In genomic region chr9:21974230-21974541, GRCh38 we compare ENCODE assay signal across 8 cellular contexts.
A peak's percentile ranks its signal among the peaks of the same experiment; 100 is the strongest.
DNase-seq lines count a peak whose midpoint lies in the region; ATAC-seq and TF ChIP-seq lines count a peak whose summit lies in the region.
"Had no signal": no experiment of that assay in that cellular context is flagged by ENCODE, and none has a peak within 500 bp of the region (broad histone marks: within the 10 kb centered on the region; RNA-seq: fewer than 3 reads in every experiment).

No MANE protein-coding gene starts in this region.

- peaks cover under 1 to 2% of the 10 kb centered on the region in 2 donors for H3K9me3 Mint-ChIP-seq in effector memory CD8-positive, alpha-beta T cell

- no peaks in the 10 kb centered on the region for H3K79me2 ChIP-seq in parathyroid adenoma

- DNase-seq in GM06990 (ENCODE audit: extremely low read depth, insufficient read length): no peak
- DNase-seq in NCI-H2107 treated with DMSO at 0.1 percent for 48 hours (lab: John Stamatoyannopoulos, UW; ENCODE audit: unreplicated experiment): peak; percentile 56
- no peak for DNase-seq in effector memory CD8-positive, alpha-beta T cell
- DNase-seq in activated gamma-delta T cell (lab: John Stamatoyannopoulos, UW): no peak
- no peak for DNase-seq in NCI-H2171 (lab: John Stamatoyannopoulos, UW)
- DNase-seq: foreskin melanocyte had no signal

- no peak overlapping the region for H3K27ac ChIP-seq in parathyroid adenoma

- peaks cover 20% of the 10 kb centered on the region for H3K36me3 Mint-ChIP-seq in effector memory CD8-positive, alpha-beta T cell (ENCODE audit: insufficient read depth)

- peak overlapping the region; percentile 51 for H3K4me2 ChIP-seq in parathyroid adenoma (ENCODE audit: low read length)

- peaks cover 89 to 100% of the 10 kb centered on the region in 2 donors for H3K27me3 Mint-ChIP-seq in effector memory CD8-positive, alpha-beta T cell

- no peak for TF ChIP-seq CTCF in GM06990 (IDR thresholded peaks at IDR 0.05; ENCODE audit: insufficient read depth, low read length, poor library complexity, severe bottlenecking)
- no peak for TF ChIP-seq CTCF in parathyroid adenoma (IDR thresholded peaks at IDR 0.05)

- peak overlapping the region; percentile 5 to 42 for H3K27ac Mint-ChIP-seq in effector memory CD8-positive, alpha-beta T cell

- H3K4me3 ChIP-seq in GM06990 (replicated peaks; ENCODE audit: low read depth, low read length) (peak overlapping the region; percentile 64), parathyroid adenoma (ENCODE audit: low read depth, low read length) (no peak overlapping the region)

- H3K4me1 ChIP-seq in parathyroid adenoma: no peaks in the 10 kb centered on the region

- H3K4me1 Mint-ChIP-seq in effector memory CD8-positive, alpha-beta T cell (ENCODE audit: low read depth in 2 of 2): peaks cover 19 to 26% of the 10 kb centered on the region in 2 donors

- H3K27me3 ChIP-seq in GM06990 (replicated peaks; ENCODE audit: control insufficient read depth, insufficient read depth, low read length) (no peaks in the 10 kb centered on the region), parathyroid adenoma (ENCODE audit: control insufficient read depth, insufficient read depth, low read length) (peaks cover 19% of the 10 kb centered on the region)

- H3K9ac ChIP-seq in parathyroid adenoma: no peak overlapping the region

- H3K9me3 ChIP-seq in parathyroid adenoma (ENCODE audit: control insufficient read depth, low read length): no peaks in the 10 kb centered on the region

- peak overlapping the region; percentile 83 to 84 for H3K4me3 Mint-ChIP-seq in effector memory CD8-positive, alpha-beta T cell

- H2AFZ ChIP-seq in parathyroid adenoma: no peak overlapping the region

- no peak for ATAC-seq in effector memory CD8-positive, alpha-beta T cell (replicated peaks)
- ATAC-seq in GM21390 (IDR thresholded peaks at IDR 0.05; ENCODE audit: unreplicated experiment): no peak

- H3K36me3 ChIP-seq in GM06990 (ENCODE audit: control insufficient read depth, insufficient read depth, low read length): no peaks in the 10 kb centered on the region
- no peaks in the 10 kb centered on the region for H3K36me3 ChIP-seq in parathyroid adenoma (ENCODE audit: control insufficient read depth, insufficient read depth, low read length)
